8 cellular contexts compared by ENCODE assay signal in genomic region chr7:73308074-73308664, GRCh38.
DNase-seq lines count a peak whose midpoint lies in the region; ATAC-seq, FAIRE-seq and TF ChIP-seq lines count a peak whose summit lies in the region.

No MANE protein-coding gene starts in this region.

- TF ChIP-seq POLR2A in GM18505 (IDR thresholded peaks at IDR 0.05; ENCODE audit: borderline replicate concordance, extremely low read depth, insufficient read depth, insufficient read length): no peak
- TF ChIP-seq POLR2A in H54 (IDR thresholded peaks at IDR 0.05; ENCODE audit: low read depth, low read length): no peak

- TF ChIP-seq CTCF in Loucy (conservative IDR thresholded peaks at IDR 0.05; ENCODE audit: low read length) (no peak), coronary artery (IDR thresholded peaks at IDR 0.05) (no peak)

- H3K9me2 ChIP-seq in Loucy (replicated peaks; ENCODE audit: low read depth, low read length): no peaks in the 10 kb centered on the region

- H3K27me3 ChIP-seq in Loucy (ENCODE audit: insufficient read depth, low read length, poor library complexity, severe bottlenecking) (no peaks in the 10 kb centered on the region), mucosa of stomach (ENCODE audit: control insufficient read depth, insufficient read depth, low read length) (no peaks in the 10 kb centered on the region)

- peaks cover 15% of the 10 kb centered on the region for H4K20me1 ChIP-seq in Loucy (ENCODE audit: insufficient read depth, low read length, poor library complexity, severe bottlenecking)

- no peak for FAIRE-seq in H54 (lab: Jason Lieb, UNC)

- no peaks in the 10 kb centered on the region for H3K9me3 ChIP-seq in Loucy (ENCODE audit: insufficient read depth, low read depth, low read length)
- no peaks in the 10 kb centered on the region for H3K9me3 ChIP-seq in mucosa of stomach (ENCODE audit: control insufficient read depth, low read length)

- H3K4me3 ChIP-seq in Loucy (ENCODE audit: low read length, poor library complexity, severe bottlenecking) (peak overlapping the region; percentile 94), coronary artery (peak overlapping the region; percentile 92), mucosa of stomach (ENCODE audit: low read length) (peak overlapping the region; percentile 71)

- peaks cover 38% of the 10 kb centered on the region for H3K79me2 ChIP-seq in Loucy (ENCODE audit: insufficient read depth, low read length)

- H3K9ac ChIP-seq in Loucy (ENCODE audit: low read depth, low read length, poor library complexity, severe bottlenecking) (peak overlapping the region; percentile 88), mucosa of stomach (ENCODE audit: low read length) (peak overlapping the region; percentile 70)

- H3K4me2 ChIP-seq in Loucy (ENCODE audit: low read depth, low read length, poor library complexity, severe bottlenecking): peak overlapping the region; percentile 82

- peak overlapping the region; percentile 76 for H2AFZ ChIP-seq in Loucy (ENCODE audit: low read length)

- H3K4me1 ChIP-seq in Loucy (ENCODE audit: insufficient read depth, low read length, poor library complexity, severe bottlenecking): peaks cover 17% of the 10 kb centered on the region
- peaks cover 5% of the 10 kb centered on the region for H3K4me1 ChIP-seq in mucosa of stomach (ENCODE audit: control insufficient read depth, insufficient read depth, low read length)

- H3K36me3 ChIP-seq in Loucy (ENCODE audit: insufficient read depth, low read length) (peaks cover 11% of the 10 kb centered on the region; the same call in 1 of the 2 replicates), mucosa of stomach (ENCODE audit: control insufficient read depth, insufficient read depth, low read length) (no peaks in the 10 kb centered on the region)

- no peak for DNase-seq in coronary artery (ENCODE audit: low spot score)
- DNase-seq in caudate nucleus (lab: John Stamatoyannopoulos, UW): no peak
- DNase-seq in NCI-H226: no peak
- no peak for DNase-seq in H54 (ENCODE audit: insufficient read length, low spot score)

- H3F3A ChIP-seq in Loucy (ENCODE audit: low read depth): no peaks in the 10 kb centered on the region

- ATAC-seq in GM18505 (IDR thresholded peaks at IDR 0.05; ENCODE audit: unreplicated experiment): peak; percentile 35
- ATAC-seq in GM21825 (IDR thresholded peaks at IDR 0.05; ENCODE audit: unreplicated experiment): peak; percentile 23

- peak overlapping the region; percentile 56 to 78 for H3K27ac ChIP-seq in coronary artery
- H3K27ac ChIP-seq in caudate nucleus (ENCODE audit: low read depth, low read length): no peak overlapping the region
